ENCODE assay signal across 3 cellular contexts in genomic region chr11:58086528-58086927, GRCh38.
TF ChIP-seq lines count a peak whose summit lies in the region.

No MANE protein-coding gene starts in this region.

TF ChIP-seq in HEK293, 187 proteins besides CTCF, POLR2A, EP300 and RAD21:
- TF ChIP-seq ZNF146 (tag by site-specific recombination; IDR thresholded peaks at IDR 0.05) (peak; percentile 52; the same call in 1 of the 2 replicates), YY1 (tag by site-specific recombination; IDR thresholded peaks at IDR 0.05) (no peak)

TF ChIP-seq in K562, 482 proteins besides CTCF, POLR2A, EP300 and RAD21:
- TF ChIP-seq NFIX (CRISPR knock-in tag; IDR thresholded peaks at IDR 0.05; ENCODE audit: low read depth) (no peak), ZNF212 (CRISPR knock-in tag; IDR thresholded peaks at IDR 0.05) (no peak), ZNF146 (CRISPR knock-in tag; IDR thresholded peaks at IDR 0.05; ENCODE audit: unreplicated experiment) (peak; percentile 65), BCOR (IDR thresholded peaks at IDR 0.05) (0 out of 2 replicates have a peak, but pooled peaks have one; percentile 21), TSHZ1 (CRISPR knock-in tag; IDR thresholded peaks at IDR 0.05) (no peak), RBM17 (IDR thresholded peaks at IDR 0.05; ENCODE audit: borderline replicate concordance, low read depth, low read length) (no peak), RBM25 (IDR thresholded peaks at IDR 0.05; ENCODE audit: low read depth, low read length, severe bottlenecking) (peak; percentile 73), NCOA1 (IDR thresholded peaks at IDR 0.05; ENCODE audit: low read depth) (no peak), ZKSCAN8 (CRISPR knock-in tag; IDR thresholded peaks at IDR 0.05) (no peak)

TF ChIP-seq in H1, 55 proteins besides CTCF, POLR2A, EP300 and RAD21:
- TF ChIP-seq RXRA (IDR thresholded peaks at IDR 0.05; ENCODE audit: insufficient read depth, low read depth, low read length) = no peak
- TF ChIP-seq KDM1A (IDR thresholded peaks at IDR 0.05; ENCODE audit: borderline replicate concordance, low read length) = 0 out of 2 replicates have a peak, but pooled peaks have one; percentile 25
